8 cellular contexts compared by ENCODE assay signal in genomic region chr1:236140705-236141446, GRCh38. TPM values are rescaled to one million over a fixed set of nuclear protein-coding genes. Genes with fewer than 3 reads are reported as not detected.
DNase-seq lines count a peak whose midpoint lies in the region; ATAC-seq and TF ChIP-seq lines count a peak whose summit lies in the region.

No MANE protein-coding gene starts in this region.

- TF ChIP-seq CTCF in AG10803 (conservative IDR thresholded peaks at IDR 0.05; ENCODE audit: low read length) (no peak), chondrocyte (IDR thresholded peaks at IDR 0.05) (no peak)

- no peak overlapping the region for H3K27ac Mint-ChIP-seq in chondrocyte (ENCODE audit: unreplicated experiment)
- peak overlapping the region in 4 of 10 donors; percentile 3 to 61 (median 23) for H3K27ac Mint-ChIP-seq in naive thymus-derived CD8-positive, alpha-beta T cell

- DNase-seq in AG10803 (ENCODE audit: low read depth) (no peak), HuH-7 (ENCODE audit: low spot score) (peak; percentile 40), chondrocyte (ENCODE audit: low spot score) (no peak), erythroblast (lab: John Stamatoyannopoulos, UW) (no peak), NCI-H2029 (lab: John Stamatoyannopoulos, UW) (no peak)
- no peak for DNase-seq in naive thymus-derived CD8-positive, alpha-beta T cell

- peak overlapping the region; percentile 58 for H3K4me3 ChIP-seq in AG10803 (ENCODE audit: low read length)

- POLR2A ChIA-PET in naive thymus-derived CD8-positive, alpha-beta T cell (lab: Charles Lee), result interaction anchor here (0.7 kb wide), 1 partner anchor 557 kb away, joined by 3 read pairs; no protein-coding TSS in a partner anchor

- H3K27me3 Mint-ChIP-seq in chondrocyte (ENCODE audit: low read depth), result peaks cover 35% of the 10 kb centered on the region
- peaks cover 1 to 25% (median 16%) of the 10 kb centered on the region in 5 donors for H3K27me3 Mint-ChIP-seq in naive thymus-derived CD8-positive, alpha-beta T cell

- H3K4me3 Mint-ChIP-seq in chondrocyte (ENCODE audit: unreplicated experiment), result peak overlapping the region; percentile 74
- peak overlapping the region; percentile 76 to 93 (median 87) for H3K4me3 Mint-ChIP-seq in naive thymus-derived CD8-positive, alpha-beta T cell

- peaks cover 17% of the 10 kb centered on the region for H3K4me1 Mint-ChIP-seq in chondrocyte (ENCODE audit: low read depth)
- H3K4me1 Mint-ChIP-seq in naive thymus-derived CD8-positive, alpha-beta T cell, result peaks cover 20 to 39% (median 32%) of the 10 kb centered on the region in 4 donors

- no peak for TF ChIP-seq POLR2A in erythroblast (IDR thresholded peaks at IDR 0.05; ENCODE audit: low read length)
- TF ChIP-seq POLR2A in GM18505 (IDR thresholded peaks at IDR 0.05; ENCODE audit: borderline replicate concordance, extremely low read depth, insufficient read depth, insufficient read length), result no peak

- no peaks in the 10 kb centered on the region for H3K9me3 Mint-ChIP-seq in chondrocyte (ENCODE audit: low read depth)
- no peaks in the 10 kb centered on the region for H3K9me3 Mint-ChIP-seq in naive thymus-derived CD8-positive, alpha-beta T cell

- no peak for ATAC-seq in naive thymus-derived CD8-positive, alpha-beta T cell
- ATAC-seq in GM18505 (IDR thresholded peaks at IDR 0.05; ENCODE audit: unreplicated experiment) (no peak), GM19395 (IDR thresholded peaks at IDR 0.05; ENCODE audit: unreplicated experiment) (no peak)

- no peaks in the 10 kb centered on the region for H3K36me3 Mint-ChIP-seq in chondrocyte (ENCODE audit: low read depth)
- H3K36me3 Mint-ChIP-seq in naive thymus-derived CD8-positive, alpha-beta T cell, result peaks cover 0 to 2% (median 0%) of the 10 kb centered on the region in 3 donors

RNA-seq across cellular contexts. Expression of gene GPR137B, which starts 1.5 kb away (rescaled TPM):
- 12.2 to 13.4 TPM (median 13.1 TPM) in 3 replicates for total RNA-seq in chondrocyte
- 10 to 100 TPM in 1 of 2 experiments, 1 to 10 TPM in 1; 8.1 to 10.2 TPM for total RNA-seq in naive thymus-derived CD8-positive, alpha-beta T cell
- 1 to 10 TPM; 3.6 to 9.0 (median 5.1) TPM for polyA plus RNA-seq in naive thymus-derived CD8-positive, alpha-beta T cell
